Comparison of ENCODE assay signal across 1 cellular context in genomic region chr20:47356526-47357295, GRCh38.
A peak's percentile ranks its signal among the peaks of the same experiment; 100 is the strongest.
TF ChIP-seq lines count a peak whose summit lies in the region.

TSS of gene ZMYND8 (minus strand) at chr20:47356699. CDS start at chr20:47356670, 29 bp downstream.

TF ChIP-seq in K562, 482 proteins besides CTCF, POLR2A, EP300 and RAD21 (continued from another document and continues in another):
- peak in 1 of 2 experiments; percentile 57; a peak in 1 of 4 replicates for TF ChIP-seq FOXA3 (CRISPR knock-in tag; conservative IDR thresholded peaks at IDR 0.05 in 1 of 2, IDR thresholded peaks at IDR 0.05 in 1 of 2)
- TF ChIP-seq ZNF175 (CRISPR knock-in tag; IDR thresholded peaks at IDR 0.05; ENCODE audit: low read depth), result peak; percentile 59; the same call in 1 of the 2 replicates
- peak; percentile 47; the same call in 1 of the 2 replicates for TF ChIP-seq SPI1 (IDR thresholded peaks at IDR 0.05; ENCODE audit: borderline replicate concordance, low read depth, low read length)
- TF ChIP-seq KLF13 (tag; IDR thresholded peaks at IDR 0.05; ENCODE audit: borderline replicate concordance, low read depth), result no peak
- TF ChIP-seq CEBPB (tag; IDR thresholded peaks at IDR 0.05), result no peak
- peak; percentile 79 for TF ChIP-seq POLR2H (tag; IDR thresholded peaks at IDR 0.05; ENCODE audit: low read depth)
- TF ChIP-seq ATF1 (CRISPR knock-in tag; IDR thresholded peaks at IDR 0.05), result no peak
- peak; percentile 71 for TF ChIP-seq ATF1 (tag; IDR thresholded peaks at IDR 0.05)
- TF ChIP-seq SAFB2 (IDR thresholded peaks at IDR 0.05; ENCODE audit: borderline replicate concordance, low read depth, low read length, severe bottlenecking), result no peak
- TF ChIP-seq HBP1 (CRISPR knock-in tag; IDR thresholded peaks at IDR 0.05), result no peak
- TF ChIP-seq ZNF24 (IDR thresholded peaks at IDR 0.05), result no peak
- TF ChIP-seq ZNF79 (CRISPR knock-in tag; IDR thresholded peaks at IDR 0.05; ENCODE audit: low read depth), result 0 out of 2 replicates have a peak, but pooled peaks have one; percentile 21
- 0 out of 2 replicates have a peak, but pooled peaks have one; percentile 6 for TF ChIP-seq ELK3 (CRISPR knock-in tag; IDR thresholded peaks at IDR 0.05)
- TF ChIP-seq NFRKB (IDR thresholded peaks at IDR 0.05; ENCODE audit: low read depth), result peak; percentile 99
- no peak for TF ChIP-seq IRF9 (tag; IDR thresholded peaks at IDR 0.05)
- peak; percentile 17; the same call in 1 of the 2 replicates for TF ChIP-seq CREM (IDR thresholded peaks at IDR 0.05; ENCODE audit: low read depth)
- peak; percentile 87 for TF ChIP-seq CHD1 (IDR thresholded peaks at IDR 0.05; ENCODE audit: low read length)
- peak in 1 of 2 experiments; percentile 61; a peak in 1 of 4 replicates for TF ChIP-seq ARNT (IDR thresholded peaks at IDR 0.05)
- TF ChIP-seq CAMTA2 (CRISPR knock-in tag; conservative IDR thresholded peaks at IDR 0.05), result 0 out of 2 replicates have a peak, but pooled peaks have one; percentile 42
- no peak for TF ChIP-seq MCM5 (IDR thresholded peaks at IDR 0.05; ENCODE audit: low read depth)
- peak; percentile 62 for TF ChIP-seq POLR2G (IDR thresholded peaks at IDR 0.05; ENCODE audit: low read depth, low read length)
- TF ChIP-seq NR1H2 (CRISPR knock-in tag; IDR thresholded peaks at IDR 0.05), result no peak; the same call in 1 of the 2 replicates
- TF ChIP-seq ZNF655 (CRISPR knock-in tag; IDR thresholded peaks at IDR 0.05), result 0 out of 2 replicates have a peak, but pooled peaks have one; percentile 44
- TF ChIP-seq IFI16 (CRISPR knock-in tag; IDR thresholded peaks at IDR 0.05), result no peak
- TF ChIP-seq PPARD (CRISPR knock-in tag; IDR thresholded peaks at IDR 0.05), result no peak
- no peak for TF ChIP-seq ELK1 (CRISPR knock-in tag; IDR thresholded peaks at IDR 0.05)
- TF ChIP-seq ZBTB40 (IDR thresholded peaks at IDR 0.05), result 0 out of 2 replicates have a peak, but pooled peaks have one; percentile 13
- TF ChIP-seq ZBTB40 (CRISPR knock-in tag; IDR thresholded peaks at IDR 0.05), result no peak
- no peak; the same call in 1 of the 2 replicates for TF ChIP-seq SMARCA4 (IDR thresholded peaks at IDR 0.05)
- peak; percentile 85; the same call in 1 of the 2 replicates for TF ChIP-seq DMBX1 (CRISPR knock-in tag; IDR thresholded peaks at IDR 0.05; ENCODE audit: borderline replicate concordance)
- 0 out of 4 replicates have a peak, but pooled peaks of 1 of the 2 experiments have one; percentile 38 for TF ChIP-seq TBL1XR1 (IDR thresholded peaks at IDR 0.05; ENCODE audit: low read length in 2 of 2)
- TF ChIP-seq PTTG1 (tag; IDR thresholded peaks at IDR 0.05; ENCODE audit: low read depth), result peak; percentile 7; the same call in 1 of the 2 replicates
- 0 out of 2 replicates have a peak, but pooled peaks have one; percentile 2 for TF ChIP-seq TEAD2 (tag; IDR thresholded peaks at IDR 0.05)
- 0 out of 2 replicates have a peak, but pooled peaks have one; percentile 68 for TF ChIP-seq TCF15 (CRISPR knock-in tag; IDR thresholded peaks at IDR 0.05)
- peak; percentile 56; the same call in 1 of the 2 replicates for TF ChIP-seq ZNF511 (CRISPR knock-in tag; IDR thresholded peaks at IDR 0.05)
- no peak for TF ChIP-seq ESRRB (CRISPR knock-in tag; IDR thresholded peaks at IDR 0.05; ENCODE audit: borderline replicate concordance)
- peak; percentile 56 to 70; a peak in 2 of 4 replicates for TF ChIP-seq FOXK2 (conservative IDR thresholded peaks at IDR 0.05 in 1 of 2, IDR thresholded peaks at IDR 0.05 in 1 of 2; ENCODE audit: low read depth in 2 of 2)
- no peak for TF ChIP-seq NR2C1 (IDR thresholded peaks at IDR 0.05)
- peak; percentile 51; the same call in 1 of the 2 replicates for TF ChIP-seq NR2C1 (tag; IDR thresholded peaks at IDR 0.05)
- no peak for TF ChIP-seq ZNF780A (CRISPR knock-in tag; IDR thresholded peaks at IDR 0.05)
- peak; percentile 78; the same call in 1 of the 2 replicates for TF ChIP-seq ZKSCAN8 (CRISPR knock-in tag; IDR thresholded peaks at IDR 0.05)
- TF ChIP-seq KDM5B (IDR thresholded peaks at IDR 0.05; ENCODE audit: insufficient replicate concordance, low read depth, low read length), result no peak
- 0 out of 2 replicates have a peak, but pooled peaks have one; percentile 7 for TF ChIP-seq ATF4 (CRISPR knock-in tag; IDR thresholded peaks at IDR 0.05)
- peak; percentile 84 for TF ChIP-seq BRD4 (IDR thresholded peaks at IDR 0.05)
- peak; percentile 92 for TF ChIP-seq MBD2 (IDR thresholded peaks at IDR 0.05; ENCODE audit: borderline replicate concordance, low read depth)
- no peak for TF ChIP-seq GABPB2 (CRISPR knock-in tag; conservative IDR thresholded peaks at IDR 0.05)
